ENCODE assay signal across 19 cellular contexts in the genomic region with DNA sequence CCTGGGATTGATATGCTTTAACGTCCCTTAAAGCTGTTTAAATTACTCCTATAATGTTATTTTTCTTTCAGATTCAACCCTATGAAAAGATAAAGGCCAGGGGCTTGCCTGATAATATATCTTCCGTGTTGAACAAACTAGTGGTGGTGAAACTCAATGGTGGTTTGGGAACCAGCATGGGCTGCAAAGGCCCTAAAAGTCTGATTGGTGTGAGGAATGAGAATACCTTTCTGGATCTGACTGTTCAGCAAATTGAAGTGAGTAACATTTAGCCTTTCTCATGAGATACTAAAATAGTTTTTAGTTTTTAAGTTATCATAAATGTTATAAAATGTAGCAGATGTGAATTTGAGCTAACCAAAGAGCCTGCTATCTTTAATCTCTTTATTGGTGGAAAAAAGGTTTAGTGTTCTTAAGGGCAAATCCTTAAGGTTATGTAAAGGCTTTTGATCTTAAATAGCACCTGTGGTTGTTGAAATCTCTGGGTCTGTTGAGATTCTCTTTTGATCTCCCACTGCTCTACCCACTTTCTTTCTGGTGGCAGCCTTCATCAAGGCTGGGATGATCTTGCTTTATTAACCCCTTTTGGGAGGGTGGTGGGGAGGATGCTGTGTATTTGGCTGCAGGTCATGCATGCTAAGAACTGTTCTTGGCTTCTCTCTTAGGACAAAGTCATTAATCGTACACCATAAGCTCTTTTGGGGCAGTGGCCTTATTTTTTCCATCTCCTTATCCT. TPM values are rescaled to one million over a fixed set of nuclear protein-coding genes. Genes with fewer than 3 reads are reported as not detected.
DNase-seq lines count a peak whose midpoint lies in the region; ATAC-seq and TF ChIP-seq lines count a peak whose summit lies in the region.
"Had no signal": no experiment of that assay in that cellular context is flagged by ENCODE, and none has a peak within 500 bp of the region (broad histone marks: within the 10 kb centered on the region; RNA-seq: fewer than 3 reads in every experiment).

No MANE protein-coding gene starts in this region.

- no peak for DNase-seq in activated CD8-positive, alpha-beta memory T cell treated with anti-CD3 and anti-CD28 coated beads, Interleukin-2, amount 10 ng/mL, durations not matched to agents 7 days and 5 days
- DNase-seq in activated CD8-positive, alpha-beta memory T cell treated with anti-CD3 and anti-CD28 coated beads, Interleukin-2, amount 50 U/mL, for 48 hours: no peak
- no peak for DNase-seq in CD8-positive, alpha-beta memory T cell
- DNase-seq in activated CD8-positive, alpha-beta T cell treated with anti-CD3 and anti-CD28 coated beads, Interleukin-2, amount 10 ng/mL, durations not matched to agents 7 days and 5 days: no peak
- DNase-seq in natural killer cell (no peak), GM20000 (ENCODE audit: low spot score) (no peak), Caco-2 (no peak)
- DNase-seq: activated effector memory CD4-positive, alpha-beta T cell treated with anti-CD3 and anti-CD28 coated beads, Interleukin-2, amount 50 U/mL, for 16 hours; naive B cell; NCI-H2081 treated with DMSO at 0.1 percent for 48 hours; pancreas; right cardiac atrium; stimulated activated CD4-positive, alpha-beta T cell treated with anti-CD3 and anti-CD28 coated beads, Interleukin-12 subunit alpha, Interleukin-12 subunit beta, amount 100 ng/mL, for 4 hours; substantia nigra had no signal

- no peak overlapping the region for H3K4me3 ChIP-seq in CD8-positive, alpha-beta memory T cell (ENCODE audit: low read length)
- no peak overlapping the region for H3K4me3 ChIP-seq in Caco-2 (ENCODE audit: low read depth, low read length)
- H3K4me3 ChIP-seq: A549, ascending aorta, pancreas had no signal

- CTCF ChIA-PET in activated CD8-positive, alpha-beta memory T cell treated with anti-CD3 and anti-CD28 coated beads, Interleukin-2, amount 10 ng/mL, durations not matched to agents 7 days and 5 days (lab: Charles Lee): interaction anchor here (1.0 to 1.7 kb wide), 2 partner anchors 10 to 22 kb away, joined by 3 to 6 read pairs; no protein-coding TSS in a partner anchor
- CTCF ChIA-PET in CD8-positive, alpha-beta memory T cell (lab: Charles Lee): interaction anchor here (1.0 kb wide), 1 partner anchor 13 kb away, joined by 3 read pairs; no protein-coding TSS in a partner anchor
- CTCF ChIA-PET in activated CD8-positive, alpha-beta T cell treated with anti-CD3 and anti-CD28 coated beads, Interleukin-2, amount 10 ng/mL, durations not matched to agents 7 days and 5 days (lab: Charles Lee): interaction anchor here (1.2 to 1.5 kb wide), 2 partner anchors 11 to 14 kb away, joined by 3 to 4 read pairs; no protein-coding TSS in a partner anchor
- CTCF ChIA-PET in Caco-2 (lab: Charles Lee): interaction anchor here (0.5 kb wide), 1 partner anchor 184 kb away, joined by 3 read pairs; no protein-coding TSS in a partner anchor

- no peak overlapping the region for H3K27ac ChIP-seq in CD8-positive, alpha-beta memory T cell (ENCODE audit: low read depth, low read length)
- H3K27ac ChIP-seq: A549, ascending aorta, pancreas had no signal

- no peak overlapping the region for H3K4me3 Mint-ChIP-seq in activated CD8-positive, alpha-beta memory T cell treated with anti-CD3 and anti-CD28 coated beads, Interleukin-2, amount 10 ng/mL, durations not matched to agents 7 days and 5 days
- H3K4me3 Mint-ChIP-seq in CD8-positive, alpha-beta memory T cell: no peak overlapping the region
- H3K4me3 Mint-ChIP-seq in activated CD8-positive, alpha-beta T cell treated with anti-CD3 and anti-CD28 coated beads, Interleukin-2, amount 10 ng/mL, durations not matched to agents 7 days and 5 days: no peak overlapping the region
- no peak overlapping the region for H3K4me3 Mint-ChIP-seq in natural killer cell
- no peak overlapping the region for H3K4me3 Mint-ChIP-seq in Caco-2 (ENCODE audit: unreplicated experiment)
- H3K4me3 Mint-ChIP-seq: B cell; central memory CD8-positive, alpha-beta T cell; naive B cell had no signal

- H3K9me3 Mint-ChIP-seq in activated CD8-positive, alpha-beta memory T cell treated with anti-CD3 and anti-CD28 coated beads, Interleukin-2, amount 10 ng/mL, durations not matched to agents 7 days and 5 days (ENCODE audit: low read depth): no peaks in the 10 kb centered on the region
- no peaks in the 10 kb centered on the region for H3K9me3 Mint-ChIP-seq in CD8-positive, alpha-beta memory T cell
- H3K9me3 Mint-ChIP-seq in activated CD8-positive, alpha-beta T cell treated with anti-CD3 and anti-CD28 coated beads, Interleukin-2, amount 10 ng/mL, durations not matched to agents 7 days and 5 days (ENCODE audit: insufficient read depth): no peaks in the 10 kb centered on the region
- H3K9me3 Mint-ChIP-seq in natural killer cell (no peaks in the 10 kb centered on the region), Caco-2 (ENCODE audit: unreplicated experiment) (no peaks in the 10 kb centered on the region)
- H3K9me3 Mint-ChIP-seq: central memory CD8-positive, alpha-beta T cell; naive B cell had no signal

- TF ChIP-seq CTCF in natural killer cell (IDR thresholded peaks at IDR 0.05) (no peak), GM20000 (IDR thresholded peaks at IDR 0.05; ENCODE audit: extremely low read depth, missing control alignments) (no peak), Caco-2 (IDR thresholded peaks at IDR 0.05; ENCODE audit: insufficient read depth in 1 of 2, low read depth in 1 of 2, low read length in 1 of 2, severe bottlenecking in 1 of 2, unreplicated experiment in 1 of 2) (no peak)

- no TSS peak for BruUV-seq in Caco-2 (replicated peaks; lab: Mats Ljungman, UMichigan)

- ATAC-seq in activated CD8-positive, alpha-beta memory T cell treated with anti-CD3 and anti-CD28 coated beads, Interleukin-2, amount 10 ng/mL, durations not matched to agents 7 days and 5 days: no peak
- ATAC-seq in activated CD8-positive, alpha-beta T cell treated with anti-CD3 and anti-CD28 coated beads, Interleukin-2, amount 10 ng/mL, durations not matched to agents 7 days and 5 days: no peak
- ATAC-seq in natural killer cell (no peak), GM19463 (IDR thresholded peaks at IDR 0.05; ENCODE audit: unreplicated experiment) (no peak)
- ATAC-seq: A549, pancreas, right cardiac atrium had no signal

- POLR2A ChIA-PET in CD8-positive, alpha-beta memory T cell (lab: Charles Lee): no interaction called here
- POLR2A ChIA-PET in activated CD8-positive, alpha-beta T cell treated with anti-CD3 and anti-CD28 coated beads, Interleukin-2, amount 10 ng/mL, durations not matched to agents 7 days and 5 days (lab: Charles Lee): interaction anchor here (0.8 kb wide), 1 partner anchor 41 kb away, joined by 4 read pairs; a partner anchor contains a TSS
- POLR2A ChIA-PET in Caco-2 (lab: Charles Lee): no interaction called here

- peaks cover 53% of the 10 kb centered on the region for H3K36me3 Mint-ChIP-seq in activated CD8-positive, alpha-beta memory T cell treated with anti-CD3 and anti-CD28 coated beads, Interleukin-2, amount 10 ng/mL, durations not matched to agents 7 days and 5 days
- H3K36me3 Mint-ChIP-seq in CD8-positive, alpha-beta memory T cell: peaks cover 0 to 67% (median 12%) of the 10 kb centered on the region in 3 donors
- peaks cover 55% of the 10 kb centered on the region for H3K36me3 Mint-ChIP-seq in activated CD8-positive, alpha-beta T cell treated with anti-CD3 and anti-CD28 coated beads, Interleukin-2, amount 10 ng/mL, durations not matched to agents 7 days and 5 days (ENCODE audit: low read depth)
- H3K36me3 Mint-ChIP-seq in natural killer cell (peaks cover 11% of the 10 kb centered on the region), Caco-2 (ENCODE audit: insufficient read depth, unreplicated experiment) (peaks cover 83% of the 10 kb centered on the region)

- H3K27me3 ChIP-seq in CD8-positive, alpha-beta memory T cell (ENCODE audit: insufficient read depth, low read length, poor library complexity, severe bottlenecking): no peaks in the 10 kb centered on the region
- no peaks in the 10 kb centered on the region for H3K27me3 ChIP-seq in Caco-2 (replicated peaks; ENCODE audit: control insufficient read depth, insufficient read depth, low read length)
- H3K27me3 ChIP-seq: ascending aorta, pancreas had no signal

- H3K4me1 ChIP-seq in CD8-positive, alpha-beta memory T cell (ENCODE audit: insufficient read depth, low read length): no peaks in the 10 kb centered on the region
- peaks cover 11% of the 10 kb centered on the region; the same call in 1 of the 2 replicates for H3K4me1 ChIP-seq in Caco-2
- H3K4me1 ChIP-seq: A549, ascending aorta, pancreas had no signal

- H3K27me3 Mint-ChIP-seq in activated CD8-positive, alpha-beta memory T cell treated with anti-CD3 and anti-CD28 coated beads, Interleukin-2, amount 10 ng/mL, durations not matched to agents 7 days and 5 days: no peaks in the 10 kb centered on the region
- H3K27me3 Mint-ChIP-seq in CD8-positive, alpha-beta memory T cell: no peaks in the 10 kb centered on the region
- no peaks in the 10 kb centered on the region for H3K27me3 Mint-ChIP-seq in activated CD8-positive, alpha-beta T cell treated with anti-CD3 and anti-CD28 coated beads, Interleukin-2, amount 10 ng/mL, durations not matched to agents 7 days and 5 days (ENCODE audit: low read depth)
- H3K27me3 Mint-ChIP-seq in natural killer cell (ENCODE audit: low read depth in 2 of 2) (no peaks in the 10 kb centered on the region), Caco-2 (ENCODE audit: insufficient read depth, unreplicated experiment) (no peaks in the 10 kb centered on the region)
- H3K27me3 Mint-ChIP-seq: B cell; central memory CD8-positive, alpha-beta T cell; naive B cell had no signal

- H3K4me1 Mint-ChIP-seq in activated CD8-positive, alpha-beta memory T cell treated with anti-CD3 and anti-CD28 coated beads, Interleukin-2, amount 10 ng/mL, durations not matched to agents 7 days and 5 days: peaks cover 16% of the 10 kb centered on the region
- peaks cover 17 to 33% (median 28%) of the 10 kb centered on the region in 3 donors for H3K4me1 Mint-ChIP-seq in CD8-positive, alpha-beta memory T cell
- H3K4me1 Mint-ChIP-seq in activated CD8-positive, alpha-beta T cell treated with anti-CD3 and anti-CD28 coated beads, Interleukin-2, amount 10 ng/mL, durations not matched to agents 7 days and 5 days (ENCODE audit: low read depth): peaks cover 12% of the 10 kb centered on the region
- H3K4me1 Mint-ChIP-seq in natural killer cell (peaks cover 27% of the 10 kb centered on the region in 2 donors), Caco-2 (ENCODE audit: low read depth, unreplicated experiment) (peaks cover 12% of the 10 kb centered on the region)
- H3K4me1 Mint-ChIP-seq: B cell had no signal

- H3K27ac Mint-ChIP-seq in activated CD8-positive, alpha-beta memory T cell treated with anti-CD3 and anti-CD28 coated beads, Interleukin-2, amount 10 ng/mL, durations not matched to agents 7 days and 5 days: peak overlapping the region; percentile 47
- peak overlapping the region; percentile 22 to 93 (median 48) for H3K27ac Mint-ChIP-seq in CD8-positive, alpha-beta memory T cell
- H3K27ac Mint-ChIP-seq in activated CD8-positive, alpha-beta T cell treated with anti-CD3 and anti-CD28 coated beads, Interleukin-2, amount 10 ng/mL, durations not matched to agents 7 days and 5 days: peak overlapping the region; percentile 7
- H3K27ac Mint-ChIP-seq in natural killer cell: peak overlapping the region; percentile 30 to 77
- no peak overlapping the region for H3K27ac Mint-ChIP-seq in Caco-2 (ENCODE audit: unreplicated experiment)
- H3K27ac Mint-ChIP-seq: B cell had no signal

- no peaks in the 10 kb centered on the region for H3K9me3 ChIP-seq in CD8-positive, alpha-beta memory T cell (ENCODE audit: low read length)
- no peaks in the 10 kb centered on the region for H3K9me3 ChIP-seq in Caco-2
- H3K9me3 ChIP-seq: A549, ascending aorta, pancreas had no signal

- H3K36me3 ChIP-seq in CD8-positive, alpha-beta memory T cell (ENCODE audit: insufficient read depth, low read length): peaks cover 4% of the 10 kb centered on the region
- no peaks in the 10 kb centered on the region for H3K36me3 ChIP-seq in Caco-2 (ENCODE audit: control insufficient read depth, insufficient read depth, low read length)

- intact Hi-C loops in natural killer cell (cut with micrococcal nuclease): no loop called here
- intact Hi-C loops in Caco-2 (cut with micrococcal nuclease; ENCODE audit: unreplicated experiment): no loop called here

RNA-seq across cellular contexts. Expression of a gene that starts 40.9 kb away (rescaled TPM):
- 100 to 1,000 TPM; 109 to 124 TPM for total RNA-seq in activated CD8-positive, alpha-beta memory T cell treated with anti-CD3 and anti-CD28 coated beads, Interleukin-2, amount 10 ng/mL, durations not matched to agents 7 days and 5 days
- 10 to 100 TPM; 59.2 to 59.8 TPM for total RNA-seq in CD8-positive, alpha-beta memory T cell
- 131 TPM for polyA plus RNA-seq in CD8-positive, alpha-beta memory T cell
- 100 to 1,000 TPM; 161 to 164 TPM for total RNA-seq in activated CD8-positive, alpha-beta T cell treated with anti-CD3 and anti-CD28 coated beads, Interleukin-2, amount 10 ng/mL, durations not matched to agents 7 days and 5 days
- 100 to 1,000 TPM; 100 to 117 (median 101) TPM for total RNA-seq in natural killer cell
- total RNA-seq in Caco-2 (2022): 288 and 307 TPM in 2 replicates
